ENCODE assay signal across 17 cellular contexts in genomic region chr2:226873826-226874225, GRCh38. TPM values are rescaled to one million over a fixed set of nuclear protein-coding genes. Genes with fewer than 3 reads are reported as not detected.
DNase-seq lines count a peak whose midpoint lies in the region; ATAC-seq and TF ChIP-seq lines count a peak whose summit lies in the region.
"Had no signal": no experiment of that assay in that cellular context is flagged by ENCODE, and none has a peak within 500 bp of the region (broad histone marks: within the 10 kb centered on the region; RNA-seq: fewer than 3 reads in every experiment).

No MANE protein-coding gene starts in this region.

- H3K9me3 ChIP-seq in mammary epithelial cell (replicated peaks; ENCODE audit: insufficient read depth, low read length) = no peaks in the 10 kb centered on the region
- H3K9me3 ChIP-seq: breast epithelium, lower lobe of right lung, right atrium auricular region, SJSA1 had no signal

- H3K4me1 Mint-ChIP-seq in GM23338 = peaks cover 20% of the 10 kb centered on the region
- H3K4me1 Mint-ChIP-seq in activated T-helper 1 cell treated with anti-CD3 and anti-CD28 coated beads, Interleukin-12 subunit alpha, Interleukin-12 subunit beta, Interleukin-2, Interleukin-4 antibody, amounts not matched to agents 30 ng/mL and 10 ng/mL and 1 ng/mL, durations not matched to agents 14 hours and 24 hours and 36 hours (ENCODE audit: low read depth) = peaks cover 19% of the 10 kb centered on the region
- H3K4me1 Mint-ChIP-seq: nephron had no signal

- H3K4me1 ChIP-seq in GM23338 (ENCODE audit: insufficient read depth) = peaks cover 25% of the 10 kb centered on the region
- H3K4me1 ChIP-seq in mammary epithelial cell (ENCODE audit: insufficient read depth, low read length) = no peaks in the 10 kb centered on the region
- H3K4me1 ChIP-seq: breast epithelium, lower lobe of right lung, right atrium auricular region had no signal

- intact Hi-C loops in activated T-helper 1 cell treated with anti-CD3 and anti-CD28 coated beads, Interleukin-12 subunit alpha, Interleukin-12 subunit beta, Interleukin-2, Interleukin-4 antibody, amounts not matched to agents 30 ng/mL and 10 ng/mL and 1 ng/mL, durations not matched to agents 14 hours and 24 hours and 36 hours (cut with micrococcal nuclease) = loop anchor here (5.0 kb wide), 1 partner anchor 37 kb away; the partner anchor contains the start of gene RHBDD1
- intact Hi-C loops in mammary epithelial cell (cut with micrococcal nuclease) = no loop called here

- no peak overlapping the region for H3K9ac ChIP-seq in mammary epithelial cell (ENCODE audit: insufficient read depth, low read length)

- no peaks in the 10 kb centered on the region; the same call in 1 of the 2 replicates for H3K9me2 ChIP-seq in GM23338 (ENCODE audit: insufficient read depth)

- no peak overlapping the region for H3K27ac ChIP-seq in GM23338 (ENCODE audit: low read depth)
- H3K27ac ChIP-seq in mammary epithelial cell (ENCODE audit: insufficient read depth, low read depth, low read length) = no peak overlapping the region
- H3K27ac ChIP-seq: breast epithelium, lower lobe of right lung, right atrium auricular region, SJSA1 had no signal

- H3F3A ChIP-seq in GM23338 (replicated peaks; ENCODE audit: low read depth) = no peaks in the 10 kb centered on the region

- no peaks in the 10 kb centered on the region for H3K27me3 Mint-ChIP-seq in GM23338 (ENCODE audit: insufficient read depth, low read depth, poor library complexity)
- no peaks in the 10 kb centered on the region for H3K27me3 Mint-ChIP-seq in activated T-helper 1 cell treated with anti-CD3 and anti-CD28 coated beads, Interleukin-12 subunit alpha, Interleukin-12 subunit beta, Interleukin-2, Interleukin-4 antibody, amounts not matched to agents 30 ng/mL and 10 ng/mL and 1 ng/mL, durations not matched to agents 14 hours and 24 hours and 36 hours (ENCODE audit: insufficient read depth)

- no peak overlapping the region for H2AFZ ChIP-seq in GM23338
- H2AFZ ChIP-seq in mammary epithelial cell (ENCODE audit: low read depth, low read length) = no peak overlapping the region

- peak; percentile 9 for ATAC-seq in GM18498 (IDR thresholded peaks at IDR 0.05; ENCODE audit: unreplicated experiment)
- ATAC-seq in GM23338 = no peak
- ATAC-seq: lower lobe of right lung had no signal

- dilution Hi-C loops in mammary epithelial cell (cut with HindIII; ENCODE audit: low sequenced_read_pairs) = no loop called here

- H3K27ac Mint-ChIP-seq in GM23338 = peak overlapping the region; percentile 62; the same call in 1 of the 2 replicates
- peak overlapping the region; percentile 19 for H3K27ac Mint-ChIP-seq in activated T-helper 1 cell treated with anti-CD3 and anti-CD28 coated beads, Interleukin-12 subunit alpha, Interleukin-12 subunit beta, Interleukin-2, Interleukin-4 antibody, amounts not matched to agents 30 ng/mL and 10 ng/mL and 1 ng/mL, durations not matched to agents 14 hours and 24 hours and 36 hours
- H3K27ac Mint-ChIP-seq: nephron had no signal

- no peak overlapping the region for H3K4me3 Mint-ChIP-seq in GM23338
- no peak overlapping the region for H3K4me3 Mint-ChIP-seq in activated T-helper 1 cell treated with anti-CD3 and anti-CD28 coated beads, Interleukin-12 subunit alpha, Interleukin-12 subunit beta, Interleukin-2, Interleukin-4 antibody, amounts not matched to agents 30 ng/mL and 10 ng/mL and 1 ng/mL, durations not matched to agents 14 hours and 24 hours and 36 hours
- H3K4me3 Mint-ChIP-seq: nephron had no signal

- no peaks in the 10 kb centered on the region for H3K36me3 Mint-ChIP-seq in GM23338 (ENCODE audit: low read depth)
- H3K36me3 Mint-ChIP-seq in activated T-helper 1 cell treated with anti-CD3 and anti-CD28 coated beads, Interleukin-12 subunit alpha, Interleukin-12 subunit beta, Interleukin-2, Interleukin-4 antibody, amounts not matched to agents 30 ng/mL and 10 ng/mL and 1 ng/mL, durations not matched to agents 14 hours and 24 hours and 36 hours (ENCODE audit: low read depth) = peaks cover 25% of the 10 kb centered on the region

- BruUV-seq in mammary epithelial cell (replicated peaks; lab: Mats Ljungman, UMichigan) = no TSS peak

- H4K20me1 ChIP-seq in GM23338 (replicated peaks; ENCODE audit: insufficient read depth) = no peaks in the 10 kb centered on the region
- H4K20me1 ChIP-seq in mammary epithelial cell (ENCODE audit: insufficient read depth, low read length) = no peaks in the 10 kb centered on the region

- no peak overlapping the region for H3K4me2 ChIP-seq in GM23338
- no peak overlapping the region for H3K4me2 ChIP-seq in mammary epithelial cell (ENCODE audit: insufficient read depth, low read depth, low read length)

- WGBS in mammary epithelial cell (ENCODE audit: low coverage, missing lambda C conversion rate) = 100% methylated on average over 1 of the region's 1 CpG

- TF ChIP-seq CTCF in GM23338 (conservative IDR thresholded peaks at IDR 0.05; ENCODE audit: low read depth in 2 of 2) (no peak), mammary epithelial cell (conservative IDR thresholded peaks at IDR 0.05 in 1 of 2, IDR thresholded peaks at IDR 0.05 in 1 of 2; ENCODE audit: extremely low read depth in 1 of 2, insufficient read depth in 1 of 2, low read depth in 1 of 2, low read length in 2 of 2) (no peak)

- H3K4me3 ChIP-seq in GM23338 = no peak overlapping the region
- H3K4me3 ChIP-seq in mammary epithelial cell (replicated peaks in 1 of 3; ENCODE audit: insufficient read depth in 1 of 3, low read depth in 2 of 3, low read length in 3 of 3) = no peak overlapping the region
- H3K4me3 ChIP-seq: breast epithelium, lower lobe of right lung, right atrium auricular region, SJSA1 had no signal

- H3K36me3 ChIP-seq in GM23338 (ENCODE audit: insufficient read depth) (no peaks in the 10 kb centered on the region), mammary epithelial cell (ENCODE audit: insufficient read depth, low read length) (no peaks in the 10 kb centered on the region)
- H3K36me3 ChIP-seq: breast epithelium, right atrium auricular region, SJSA1 had no signal

- DNase-seq in GM23338 (ENCODE audit: low spot score) (no peak), superior temporal gyrus (ENCODE audit: extremely low spot score) (no peak), NCI-H82 (lab: John Stamatoyannopoulos, UW) (no peak), SKM-1 (lab: John Stamatoyannopoulos, UW; ENCODE audit: unreplicated experiment) (no peak), mammary epithelial cell (no peak)
- no peak for DNase-seq in activated T-helper 1 cell treated with anti-CD3 and anti-CD28 coated beads, Interleukin-12 subunit alpha, Interleukin-12 subunit beta, Interleukin-2, Interleukin-4 antibody, amounts not matched to agents 30 ng/mL and 10 ng/mL and 1 ng/mL, durations not matched to agents 14 hours and 24 hours and 36 hours (ENCODE audit: low spot score)
- DNase-seq in stimulated activated CD4-positive, alpha-beta T cell treated with anti-CD3 and anti-CD28 coated beads, Interleukin-1b, Interleukin-23, amount 100 ng/mL, for 48 hours = peak; percentile 66
- DNase-seq: DMS153; effector CD4-positive, alpha-beta T cell; lower lobe of right lung; NCI-H1092 treated with DMSO at 0.1 percent for 48 hours; trophoblast cell had no signal

- H3K79me2 ChIP-seq in GM23338 (replicated peaks; ENCODE audit: insufficient read depth) = no peaks in the 10 kb centered on the region
- no peaks in the 10 kb centered on the region for H3K79me2 ChIP-seq in mammary epithelial cell (ENCODE audit: insufficient read depth, low read length)

- H3K27me3 ChIP-seq in GM23338 (ENCODE audit: insufficient read depth) (no peaks in the 10 kb centered on the region), mammary epithelial cell (ENCODE audit: insufficient read depth, low read length) (no peaks in the 10 kb centered on the region)
- H3K27me3 ChIP-seq: breast epithelium, right atrium auricular region, SJSA1 had no signal

- H3K9me3 Mint-ChIP-seq in GM23338 = no peaks in the 10 kb centered on the region
- no peaks in the 10 kb centered on the region for H3K9me3 Mint-ChIP-seq in activated T-helper 1 cell treated with anti-CD3 and anti-CD28 coated beads, Interleukin-12 subunit alpha, Interleukin-12 subunit beta, Interleukin-2, Interleukin-4 antibody, amounts not matched to agents 30 ng/mL and 10 ng/mL and 1 ng/mL, durations not matched to agents 14 hours and 24 hours and 36 hours
- H3K9me3 Mint-ChIP-seq: nephron had no signal

- in situ Hi-C loops in mammary epithelial cell (cut with MboI; ENCODE audit: low sequenced_read_pairs in 2 of 2) = no loop called here

- CTCF ChIA-PET in mammary epithelial cell (lab: Charles Lee; ENCODE audit: low non-redundant PET) = no interaction called here

TF ChIP-seq in GM23338, 12 proteins besides CTCF, POLR2A, EP300 and RAD21:
- TF ChIP-seq EZH2 (IDR thresholded peaks at IDR 0.05; ENCODE audit: low read depth, unreplicated experiment) = no peak
- TF ChIP-seq STAT1 (IDR thresholded peaks at IDR 0.05; ENCODE audit: unreplicated experiment) = no peak
- no peak for TF ChIP-seq NANOG (IDR thresholded peaks at IDR 0.05; ENCODE audit: borderline replicate concordance)
- TF ChIP-seq ZNF114 (CRISPR knock-in tag; IDR thresholded peaks at IDR 0.05) = no peak
- TF ChIP-seq EZH2phosphoT487 (IDR thresholded peaks at IDR 0.05; ENCODE audit: unreplicated experiment) = no peak
- no peak for TF ChIP-seq POLR2AphosphoS5 (IDR thresholded peaks at IDR 0.05; ENCODE audit: low read depth)
- TF ChIP-seq JUNB (IDR thresholded peaks at IDR 0.05; ENCODE audit: unreplicated experiment) = no peak
- TF ChIP-seq CREB1 (CRISPR knock-in tag; IDR thresholded peaks at IDR 0.05; ENCODE audit: low read depth) = no peak
TF ChIP-seq in GM23338: peak in this region for 0.

RNA-seq across cellular contexts. Expression of gene RHBDD1, which starts 38.0 kb away (rescaled TPM):
- 13.0 and 16.4 TPM in 2 replicates for total RNA-seq in GM23338 (2014; rRNA removed; shearing (Covaris generic))
- polyA plus RNA-seq in GM23338 (2016; fragmentation: Nextera tagmentation; extraction: Ambion mirVana) (6.3 and 7.3 TPM in 2 replicates), mammary epithelial cell (12.1 TPM)
- total RNA-seq in activated T-helper 1 cell treated with anti-CD3 and anti-CD28 coated beads, Interleukin-12 subunit alpha, Interleukin-12 subunit beta, Interleukin-2, Interleukin-4 antibody, amounts not matched to agents 30 ng/mL and 10 ng/mL and 1 ng/mL, durations not matched to agents 14 hours and 24 hours and 36 hours = 39.9 and 48.0 TPM in 2 replicates
- 10 to 100 TPM; 43.3 to 52.1 TPM for total RNA-seq in mammary epithelial cell
- polyA minus RNA-seq in mammary epithelial cell = 63.2 TPM
